Comparison of ENCODE assay signal across 1 cellular context in the genomic region with DNA sequence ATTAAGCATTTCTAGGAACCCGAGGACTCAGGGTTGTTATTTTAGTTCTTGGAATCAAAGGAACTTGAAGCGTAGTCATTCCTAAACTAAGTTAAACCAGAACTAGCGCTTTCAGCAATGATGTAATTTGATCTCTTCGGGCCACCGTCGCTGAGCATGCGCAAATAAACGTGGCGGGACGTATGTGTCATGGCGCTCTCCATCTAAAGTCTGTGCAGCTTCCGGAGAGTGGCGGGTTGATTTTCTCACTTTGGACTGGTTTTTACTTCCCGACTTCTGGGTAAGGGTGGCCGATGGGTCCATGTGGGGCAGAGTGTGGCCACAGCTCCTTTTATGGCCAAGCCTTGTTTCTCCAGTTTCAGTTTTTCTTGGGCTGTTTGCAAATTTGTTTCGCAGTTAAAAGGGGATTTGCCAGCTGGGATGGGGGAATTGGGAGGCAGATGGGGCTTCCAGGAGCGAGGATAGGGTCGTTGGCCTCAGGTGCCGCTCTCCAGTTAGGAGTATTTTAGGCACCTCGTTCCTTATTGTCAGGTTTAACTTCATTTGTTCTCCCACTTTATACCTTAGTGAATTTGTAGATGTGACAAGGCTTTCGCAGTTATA.
TF ChIP-seq lines count a peak whose summit lies in the region.

A gene (plus strand): TSS at position 163 of the 603 bp plus-strand sequence. CDS start 11,894 bp downstream, outside the sequence.

TF ChIP-seq in HCT116, 20 proteins besides CTCF, POLR2A, EP300 and RAD21 (continued from another document):
- TF ChIP-seq, protein P1, sequence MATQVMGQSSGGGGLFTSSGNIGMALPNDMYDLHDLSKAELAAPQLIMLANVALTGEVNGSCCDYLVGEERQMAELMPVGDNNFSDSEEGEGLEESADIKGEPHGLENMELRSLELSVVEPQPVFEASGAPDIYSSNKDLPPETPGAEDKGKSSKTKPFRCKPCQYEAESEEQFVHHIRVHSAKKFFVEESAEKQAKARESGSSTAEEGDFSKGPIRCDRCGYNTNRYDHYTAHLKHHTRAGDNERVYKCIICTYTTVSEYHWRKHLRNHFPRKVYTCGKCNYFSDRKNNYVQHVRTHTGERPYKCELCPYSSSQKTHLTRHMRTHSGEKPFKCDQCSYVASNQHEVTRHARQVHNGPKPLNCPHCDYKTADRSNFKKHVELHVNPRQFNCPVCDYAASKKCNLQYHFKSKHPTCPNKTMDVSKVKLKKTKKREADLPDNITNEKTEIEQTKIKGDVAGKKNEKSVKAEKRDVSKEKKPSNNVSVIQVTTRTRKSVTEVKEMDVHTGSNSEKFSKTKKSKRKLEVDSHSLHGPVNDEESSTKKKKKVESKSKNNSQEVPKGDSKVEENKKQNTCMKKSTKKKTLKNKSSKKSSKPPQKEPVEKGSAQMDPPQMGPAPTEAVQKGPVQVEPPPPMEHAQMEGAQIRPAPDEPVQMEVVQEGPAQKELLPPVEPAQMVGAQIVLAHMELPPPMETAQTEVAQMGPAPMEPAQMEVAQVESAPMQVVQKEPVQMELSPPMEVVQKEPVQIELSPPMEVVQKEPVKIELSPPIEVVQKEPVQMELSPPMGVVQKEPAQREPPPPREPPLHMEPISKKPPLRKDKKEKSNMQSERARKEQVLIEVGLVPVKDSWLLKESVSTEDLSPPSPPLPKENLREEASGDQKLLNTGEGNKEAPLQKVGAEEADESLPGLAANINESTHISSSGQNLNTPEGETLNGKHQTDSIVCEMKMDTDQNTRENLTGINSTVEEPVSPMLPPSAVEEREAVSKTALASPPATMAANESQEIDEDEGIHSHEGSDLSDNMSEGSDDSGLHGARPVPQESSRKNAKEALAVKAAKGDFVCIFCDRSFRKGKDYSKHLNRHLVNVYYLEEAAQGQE (IDR thresholded peaks at IDR 0.05; ENCODE audit: low read depth) = no peak
- TF ChIP-seq EGR1 (IDR thresholded peaks at IDR 0.05; ENCODE audit: low read depth) (no peak), YY1 (IDR thresholded peaks at IDR 0.05; ENCODE audit: extremely low read depth, insufficient replicate concordance, low read depth, low read length) (peak; percentile 99), CBX3 (IDR thresholded peaks at IDR 0.05; ENCODE audit: low read depth) (peak; percentile 86), ELF1 (IDR thresholded peaks at IDR 0.05; ENCODE audit: borderline replicate concordance, low read depth) (peak; percentile 86), FOSL1 (IDR thresholded peaks at IDR 0.05; ENCODE audit: low read depth) (peak; percentile 31; the same call in 1 of the 2 replicates), EZH2phosphoT487 (IDR thresholded peaks at IDR 0.05; ENCODE audit: borderline replicate concordance) (no peak), ZFX (IDR thresholded peaks at IDR 0.05) (no peak), CEBPB (IDR thresholded peaks at IDR 0.05; ENCODE audit: low read depth) (peak; percentile 58), SRF (IDR thresholded peaks at IDR 0.05; ENCODE audit: low read depth) (0 out of 2 replicates have a peak, but pooled peaks have one; percentile 59), SIN3A (IDR thresholded peaks at IDR 0.05; ENCODE audit: low read depth) (peak; percentile 40; the same call in 1 of the 2 replicates)
- TF ChIP-seq, protein P2, sequence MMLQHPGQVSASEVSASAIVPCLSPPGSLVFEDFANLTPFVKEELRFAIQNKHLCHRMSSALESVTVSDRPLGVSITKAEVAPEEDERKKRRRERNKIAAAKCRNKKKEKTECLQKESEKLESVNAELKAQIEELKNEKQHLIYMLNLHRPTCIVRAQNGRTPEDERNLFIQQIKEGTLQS (IDR thresholded peaks at IDR 0.05) = no peak
- TF ChIP-seq, protein P3, sequence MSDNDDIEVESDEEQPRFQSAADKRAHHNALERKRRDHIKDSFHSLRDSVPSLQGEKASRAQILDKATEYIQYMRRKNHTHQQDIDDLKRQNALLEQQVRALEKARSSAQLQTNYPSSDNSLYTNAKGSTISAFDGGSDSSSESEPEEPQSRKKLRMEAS (IDR thresholded peaks at IDR 0.05) = peak; percentile 73
TF ChIP-seq in HCT116: peak in this region for 13.
